8 cellular contexts compared by ENCODE assay signal in genomic region chr10:22325272-22325947, GRCh38. TPM values are rescaled to one million over a fixed set of nuclear protein-coding genes. Genes with fewer than 3 reads are reported as not detected.
DNase-seq lines count a peak whose midpoint lies in the region; ATAC-seq and TF ChIP-seq lines count a peak whose summit lies in the region.

No MANE protein-coding gene starts in this region.

- H3K9me2 ChIP-seq in DOHH2 (replicated peaks; ENCODE audit: control insufficient read depth, low read length), result no peaks in the 10 kb centered on the region

- intact Hi-C loops in IMR-90 (cut with micrococcal nuclease), result loop anchor here (1.0 to 10.0 kb wide), 4 partner anchors 112 to 813 kb away; no protein-coding TSS in a partner anchor
- intact Hi-C loops in adrenal gland (cut with DNase I), result no loop called here
- intact Hi-C loops in cardiac septum (cut with DNase I), result loop anchor here (2.0 kb wide), 1 partner anchor 15 kb away; no protein-coding TSS in a partner anchor

- no peak overlapping the region for H4K91ac ChIP-seq in IMR-90 (ENCODE audit: insufficient read depth, low read depth, low read length)

- H3F3A ChIP-seq in DOHH2 (ENCODE audit: control insufficient read depth, insufficient read depth), result peaks cover 36% of the 10 kb centered on the region

- H2AK5ac ChIP-seq in IMR-90 (ENCODE audit: low read depth, low read length), result no peak overlapping the region

- H3K79me1 ChIP-seq in IMR-90 (ENCODE audit: low read depth in 1 of 2, low read length in 2 of 2), result peaks cover 22 to 28% of the 10 kb centered on the region in 2 experiments

- H2BK5ac ChIP-seq in IMR-90 (ENCODE audit: low read depth, low read length, poor library complexity, severe bottlenecking), result peak overlapping the region; percentile 27

- H3K27ac ChIP-seq in DOHH2 (ENCODE audit: low read depth, low read length) (no peak overlapping the region), IMR-90 (ENCODE audit: insufficient read depth, low read length) (peak overlapping the region; percentile 36), adrenal gland (peak overlapping the region in 4 of 5 donors; percentile 46 to 83 (median 64))

- ATAC-seq in GM21528 (IDR thresholded peaks at IDR 0.05; ENCODE audit: low FRiP score, unreplicated experiment) (peak; percentile 50), IMR-90 (ENCODE audit: low read depth) (peak; percentile 68)

- POLR2A ChIA-PET in IMR-90 (lab: Charles Lee; ENCODE audit: unreplicated experiment), result no interaction called here

- H3K14ac ChIP-seq in IMR-90 (replicated peaks; ENCODE audit: low read depth, low read length), result 0 out of 2 replicates have a peak overlapping the region, but pooled peaks have one; percentile 37

- peak overlapping the region; percentile 85 for H2AFZ ChIP-seq in IMR-90 (replicated peaks; ENCODE audit: low read length, poor library complexity)

- TF ChIP-seq CTCF in DOHH2 (IDR thresholded peaks at IDR 0.05; ENCODE audit: low read depth, low read length, poor library complexity, severe bottlenecking) (no peak), IMR-90 (conservative IDR thresholded peaks at IDR 0.05; ENCODE audit: low read depth, low read length) (no peak), adrenal gland (IDR thresholded peaks at IDR 0.05) (no peak), osteocyte (IDR thresholded peaks at IDR 0.05) (no peak)

- CTCF ChIA-PET in IMR-90 (lab: Yijun Ruan, JAX), result no interaction called here

- no peaks in the 10 kb centered on the region for H3K79me2 ChIP-seq in DOHH2 (ENCODE audit: control insufficient read depth, low read length)

- H3K9me3 Mint-ChIP-seq in osteocyte (ENCODE audit: unreplicated experiment), result no peaks in the 10 kb centered on the region

- H4K8ac ChIP-seq in IMR-90 (ENCODE audit: low read depth in 2 of 2, low read length in 2 of 2), result peak overlapping the region in 1 of 2 experiments; percentile 54; a peak in 1 of 4 replicates

- 0 out of 2 replicates have a peak, but pooled peaks cover 2% of the 10 kb centered on the region for H3K9me1 ChIP-seq in IMR-90 (ENCODE audit: insufficient read depth, low read length)

- TF ChIP-seq POLR2A in IMR-90 (IDR thresholded peaks at IDR 0.05; ENCODE audit: low read depth, low read length) (no peak), adrenal gland (IDR thresholded peaks at IDR 0.05) (peak in 1 of 2 donors; percentile 49)

- H3K9me3 ChIP-seq in DOHH2 (ENCODE audit: control insufficient read depth, insufficient read depth, low read length) (no peaks in the 10 kb centered on the region), IMR-90 (ENCODE audit: control insufficient read depth, insufficient read depth, low read length) (0 out of 2 replicates have a peak, but pooled peaks cover 3% of the 10 kb centered on the region), adrenal gland (replicated peaks in 1 of 3) (no peaks in the 10 kb centered on the region)

- H2BK120ac ChIP-seq in IMR-90 (ENCODE audit: low read depth, low read length), result no peak overlapping the region

- peaks cover 13% of the 10 kb centered on the region; the same call in 1 of the 2 replicates for H4K20me1 ChIP-seq in DOHH2 (ENCODE audit: control insufficient read depth, insufficient read depth, low read depth, low read length)
- peaks cover 13% of the 10 kb centered on the region; the same call in 1 of the 2 replicates for H4K20me1 ChIP-seq in IMR-90 (ENCODE audit: insufficient read depth, low read length)

- in situ Hi-C loops in IMR-90 (cut with MboI; ENCODE audit: low sequenced_read_pairs), result loop anchor here (10.0 kb wide), 1 partner anchor 499 kb away; no protein-coding TSS in a partner anchor

- peak overlapping the region; percentile 68 for H3K27ac Mint-ChIP-seq in osteocyte (ENCODE audit: unreplicated experiment)

- H3K4me3 ChIP-seq in DOHH2 (ENCODE audit: low read length), result peak overlapping the region; percentile 77
- peak overlapping the region; percentile 61 for H3K4me3 ChIP-seq in IMR-90 (ENCODE audit: insufficient read depth, low read depth, low read length)
- H3K4me3 ChIP-seq in adrenal gland, result peak overlapping the region in 3 of 4 donors; percentile 45 to 72 (median 47)

- peak overlapping the region; percentile 78 for H3K9ac ChIP-seq in IMR-90 (ENCODE audit: low read depth, low read length)

- peaks cover 26% of the 10 kb centered on the region for H3K36me3 Mint-ChIP-seq in osteocyte (ENCODE audit: unreplicated experiment)

- peaks cover 20% of the 10 kb centered on the region for H3K4me1 ChIP-seq in DOHH2 (ENCODE audit: control insufficient read depth, low read length)
- no peaks in the 10 kb centered on the region; the same call in 1 of the 2 replicates for H3K4me1 ChIP-seq in IMR-90 (ENCODE audit: control insufficient read depth, insufficient read depth, low read length)
- H3K4me1 ChIP-seq in adrenal gland (replicated peaks in 1 of 2), result peaks cover 25 to 39% of the 10 kb centered on the region in 2 donors

- peak overlapping the region; percentile 83 for H3K4me3 Mint-ChIP-seq in osteocyte (ENCODE audit: unreplicated experiment)

- peak overlapping the region; percentile 17 for H3K23ac ChIP-seq in IMR-90 (ENCODE audit: low read depth, low read length)

- H3K56ac ChIP-seq in IMR-90 (ENCODE audit: extremely low read depth, insufficient read depth, low read length), result peak overlapping the region; percentile 24; the same call in 1 of the 2 replicates

- TF ChIP-seq RAD21 in IMR-90 (IDR thresholded peaks at IDR 0.05; ENCODE audit: low read length), result no peak

- H2BK15ac ChIP-seq in IMR-90 (ENCODE audit: low read depth, low read length), result no peak overlapping the region

- WGBS in IMR-90 (ENCODE audit: extremely low coverage in 2 of 2, insufficient read length in 1 of 2), 2 experiments, result 1% methylated on average over 37 of the region's 82 CpGs; no CpG with 5 or more reads in 1 of the 2 experiments
- 0 to 1% (median 0%) methylated on average over 6 to 82 of the region's 82 CpGs for WGBS in adrenal gland, 4 donors

- DNase-seq in IMR-90 (peak; percentile 58), SW480 (ENCODE audit: low spot score) (peak; percentile 63), adrenal gland (peak; percentile 69 to 85 (median 78)), cardiac septum (ENCODE audit: low spot score) (peak; percentile 85), osteocyte (ENCODE audit: extremely low spot score, unreplicated experiment) (peak; percentile 91), SKM-1 (lab: John Stamatoyannopoulos, UW; ENCODE audit: unreplicated experiment) (no peak)

- no peak overlapping the region for H3K18ac ChIP-seq in IMR-90 (ENCODE audit: low read depth, low read length)

- H3K27me3 ChIP-seq in DOHH2 (ENCODE audit: control insufficient read depth, low read length) (peaks cover 53% of the 10 kb centered on the region), IMR-90 (ENCODE audit: control insufficient read depth, insufficient read depth, low read length) (peaks cover 21% of the 10 kb centered on the region), adrenal gland (no peaks in the 10 kb centered on the region)

- H3K36me3 ChIP-seq in DOHH2 (ENCODE audit: control insufficient read depth, low read length), result peaks cover 4% of the 10 kb centered on the region; the same call in 1 of the 2 replicates
- H3K36me3 ChIP-seq in IMR-90 (ENCODE audit: control insufficient read depth, insufficient read depth, low read length), result peaks cover 7% of the 10 kb centered on the region
- H3K36me3 ChIP-seq in adrenal gland (replicated peaks in 1 of 2), result peaks cover 0 to 19% of the 10 kb centered on the region in 2 donors

- dilution Hi-C loops in IMR-90 (cut with HindIII; ENCODE audit: low sequenced_read_pairs, unreplicated experiment), result no loop called here

- no peak overlapping the region for H2BK20ac ChIP-seq in IMR-90 (ENCODE audit: low read depth, low read length)

- peaks cover 32% of the 10 kb centered on the region for H3K27me3 Mint-ChIP-seq in osteocyte (ENCODE audit: unreplicated experiment)

- no TSS peak for BruUV-seq in IMR-90 (replicated peaks; lab: Mats Ljungman, UMichigan)

- peaks cover 32% of the 10 kb centered on the region for H3K4me1 Mint-ChIP-seq in osteocyte (ENCODE audit: unreplicated experiment)

- no peak overlapping the region for H2AK9ac ChIP-seq in IMR-90 (replicated peaks; ENCODE audit: low read depth, low read length, poor library complexity)

- H3K4me2 ChIP-seq in DOHH2 (ENCODE audit: low read length) (peak overlapping the region; percentile 97), IMR-90 (ENCODE audit: low read depth, low read length) (peak overlapping the region; percentile 82)

- H3K4ac ChIP-seq in IMR-90 (ENCODE audit: low read depth, low read length), result no peak overlapping the region

- no peak overlapping the region for H4K5ac ChIP-seq in IMR-90 (ENCODE audit: low read depth, low read length)

TF ChIP-seq in IMR-90, 13 proteins besides CTCF, POLR2A, EP300 and RAD21:
- TF ChIP-seq MAZ (IDR thresholded peaks at IDR 0.05; ENCODE audit: borderline replicate concordance, low read depth, low read length), result peak; percentile 27; the same call in 1 of the 2 replicates
- peak; percentile 54; the same call in 1 of the 2 replicates for TF ChIP-seq BHLHE40 (IDR thresholded peaks at IDR 0.05; ENCODE audit: low read depth, low read length)
- no peak for TF ChIP-seq FOS (IDR thresholded peaks at IDR 0.05; ENCODE audit: low read depth, low read length)
- 0 out of 2 replicates have a peak, but pooled peaks have one; percentile 24 for TF ChIP-seq MXI1 (IDR thresholded peaks at IDR 0.05; ENCODE audit: borderline replicate concordance, low read depth, low read length)
TF ChIP-seq in IMR-90: peak in this region for 3.

RNA-seq across cellular contexts. Expression of gene BMI1, which starts 4.5 kb away (rescaled TPM):
- total RNA-seq in IMR-90 (2012; rRNA removed) (25.8 and 38.3 TPM in 2 replicates), adrenal gland (10 to 100 TPM; 50.5 to 78.5 (median 68.6) TPM), cardiac septum (44.1 TPM), osteocyte (41.7 and 48.5 TPM in 2 replicates)
- polyA plus RNA-seq in IMR-90 (2012; rRNA removed) (19.7 and 19.9 TPM in 2 replicates), adrenal gland (10 to 100 TPM; 16.7 to 88.5 (median 24.1) TPM)
- 3.9 and 8.7 TPM in 2 replicates for polyA plus RNA-seq in IMR-90 (2012; cell fraction: cytosol; rRNA removed)
- polyA plus RNA-seq in IMR-90 (2012; cell fraction: nucleus; rRNA removed; ENCODE audit: low replicate concordance), result 5.1 and 28.1 TPM in 2 replicates

RNA-seq across cellular contexts. Expression of gene COMMD3, which starts 9.2 kb away (rescaled TPM):
- total RNA-seq in IMR-90 (2012; rRNA removed) (33.1 and 44.8 TPM in 2 replicates), adrenal gland (10 to 100 TPM in 7 of 8 donors, 1 to 10 TPM in 1; 7.5 to 57.1 (median 45.0) TPM), cardiac septum (71.6 TPM), osteocyte (69.1 and 69.6 TPM in 2 replicates)
- polyA plus RNA-seq in IMR-90 (2012; rRNA removed) (25.4 and 30.8 TPM in 2 replicates), adrenal gland (10 to 100 TPM; 43.4 to 82.4 (median 44.5) TPM)
- polyA plus RNA-seq in IMR-90 (2012; cell fraction: cytosol; rRNA removed), result 29.0 and 38.5 TPM in 2 replicates
- 13.4 and 38.7 TPM in 2 replicates for polyA plus RNA-seq in IMR-90 (2012; cell fraction: nucleus; rRNA removed; ENCODE audit: low replicate concordance)

RNA-seq across cellular contexts. Expression of gene SPAG6, which starts 19.9 kb away (rescaled TPM):
- total RNA-seq in IMR-90 (2012; rRNA removed), result not detected in 2 replicates
- not detected in 2 replicates for polyA plus RNA-seq in IMR-90 (2012; rRNA removed)
- not detected in 2 replicates for polyA plus RNA-seq in IMR-90 (2012; cell fraction: cytosol; rRNA removed)
- polyA plus RNA-seq in IMR-90 (2012; cell fraction: nucleus; rRNA removed; ENCODE audit: low replicate concordance), result not detected in 2 replicates
- under 1 TPM in 1 of 8 donors, not detected in 7; 0.46 TPM for total RNA-seq in adrenal gland
- polyA plus RNA-seq in adrenal gland, result under 1 TPM in 1 of 3 donors, not detected in 2; 0.07 TPM
- total RNA-seq in cardiac septum, result not detected
- total RNA-seq in osteocyte, result not detected in 2 replicates

Comparison
In these comparisons a context has a peak if more than half of its experiments do, and no peak if none do; other contexts are left out.
1. intact Hi-C loops: an anchor here in IMR-90 (1.0 to 10.0 kb wide) and cardiac septum (2.0 kb wide); none called in adrenal gland.